1 cellular context compared by ENCODE assay signal in the genomic region with DNA sequence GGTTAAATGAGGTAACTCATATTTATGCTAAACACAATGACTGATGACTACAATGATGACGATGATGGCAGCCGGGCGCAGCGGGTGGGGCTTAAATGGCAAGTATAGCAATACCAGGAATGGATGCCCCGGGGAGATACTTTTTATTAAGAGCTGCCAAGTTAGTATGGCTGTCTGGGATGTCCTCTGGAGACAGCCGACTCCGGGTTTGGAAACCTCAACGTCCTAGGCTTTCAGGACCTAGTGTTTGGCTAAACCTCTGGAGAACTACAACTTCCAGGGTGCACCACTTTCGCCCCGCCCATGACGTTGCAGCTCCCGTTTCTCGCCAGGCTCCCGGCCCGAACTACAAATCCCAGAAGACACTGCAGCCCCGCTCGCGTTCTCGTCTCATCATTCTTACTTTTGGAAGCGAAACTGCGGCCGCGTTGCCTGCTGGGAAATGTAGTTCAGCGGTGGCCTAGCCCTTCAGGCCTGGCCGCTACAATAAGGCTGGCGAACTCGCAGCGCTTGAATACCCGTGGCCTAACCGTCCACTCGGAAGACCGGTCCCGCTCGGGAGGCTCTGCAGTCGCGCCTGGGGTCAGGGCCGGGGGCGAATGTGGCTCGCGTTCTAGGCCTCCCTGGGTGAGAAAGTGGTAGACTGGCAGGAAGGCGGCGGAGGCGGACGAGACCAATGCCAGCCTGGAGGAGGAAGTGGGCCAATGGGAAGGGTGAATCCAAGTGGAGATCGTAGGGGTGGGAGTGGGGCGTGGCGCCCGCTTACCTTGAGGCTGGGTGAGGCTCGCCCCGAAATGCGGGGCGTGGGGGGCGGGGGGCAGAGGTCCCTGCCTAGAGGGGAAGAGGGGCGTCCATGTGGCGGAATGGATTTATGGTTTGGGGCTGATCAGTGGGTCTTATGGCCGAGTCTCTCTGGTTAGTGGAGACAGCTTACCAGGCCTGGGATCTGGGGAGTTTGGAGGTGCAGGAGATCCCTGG.
A peak's percentile ranks its signal among the peaks of the same experiment; 100 is the strongest.
TF ChIP-seq lines count a peak whose summit lies in the region.

A gene (plus strand): TSS at position 463 of the 978 bp plus-strand sequence. CDS start 2,221 bp downstream, outside the sequence.

TF ChIP-seq in HepG2, 621 proteins besides CTCF, POLR2A, EP300 and RAD21 (continued from another document and continues in another):
- TF ChIP-seq, protein P1, sequence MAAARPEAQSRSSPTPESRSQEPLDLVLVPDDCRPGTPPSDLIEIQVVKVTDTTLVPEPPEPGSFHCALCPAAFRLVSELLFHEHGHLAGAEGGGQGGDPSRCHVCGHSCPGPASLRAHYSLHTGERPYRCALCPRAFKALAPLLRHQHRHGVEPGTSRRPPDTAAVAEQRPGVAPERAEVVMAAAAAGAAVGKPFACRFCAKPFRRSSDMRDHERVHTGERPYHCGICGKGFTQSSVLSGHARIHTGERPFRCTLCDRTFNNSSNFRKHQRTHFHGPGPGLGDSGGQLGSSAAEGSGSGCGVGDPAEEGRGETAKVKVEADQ (CRISPR knock-in tag; IDR thresholded peaks at IDR 0.05; ENCODE audit: borderline replicate concordance), result 0 out of 2 replicates have a peak, but pooled peaks have one; percentile 35
- peak; percentile 70 for TF ChIP-seq MED8 (CRISPR knock-in tag; IDR thresholded peaks at IDR 0.05; ENCODE audit: insufficient replicate concordance)
- TF ChIP-seq, protein P2, sequence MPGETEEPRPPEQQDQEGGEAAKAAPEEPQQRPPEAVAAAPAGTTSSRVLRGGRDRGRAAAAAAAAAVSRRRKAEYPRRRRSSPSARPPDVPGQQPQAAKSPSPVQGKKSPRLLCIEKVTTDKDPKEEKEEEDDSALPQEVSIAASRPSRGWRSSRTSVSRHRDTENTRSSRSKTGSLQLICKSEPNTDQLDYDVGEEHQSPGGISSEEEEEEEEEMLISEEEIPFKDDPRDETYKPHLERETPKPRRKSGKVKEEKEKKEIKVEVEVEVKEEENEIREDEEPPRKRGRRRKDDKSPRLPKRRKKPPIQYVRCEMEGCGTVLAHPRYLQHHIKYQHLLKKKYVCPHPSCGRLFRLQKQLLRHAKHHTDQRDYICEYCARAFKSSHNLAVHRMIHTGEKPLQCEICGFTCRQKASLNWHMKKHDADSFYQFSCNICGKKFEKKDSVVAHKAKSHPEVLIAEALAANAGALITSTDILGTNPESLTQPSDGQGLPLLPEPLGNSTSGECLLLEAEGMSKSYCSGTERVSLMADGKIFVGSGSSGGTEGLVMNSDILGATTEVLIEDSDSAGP (CRISPR knock-in tag; IDR thresholded peaks at IDR 0.05; ENCODE audit: borderline replicate concordance), result peak; percentile 96; the same call in 1 of the 2 replicates
- TF ChIP-seq ATF1 (CRISPR knock-in tag; IDR thresholded peaks at IDR 0.05), result peak; percentile 90
- TF ChIP-seq SETDB1 (CRISPR knock-in tag; IDR thresholded peaks at IDR 0.05; ENCODE audit: borderline replicate concordance), result no peak
- TF ChIP-seq ZNF264 (CRISPR knock-in tag; IDR thresholded peaks at IDR 0.05), result peak; percentile 84
- TF ChIP-seq SP4 (CRISPR knock-in tag; IDR thresholded peaks at IDR 0.05), result peak; percentile 89
- TF ChIP-seq ZNF124 (CRISPR knock-in tag; IDR thresholded peaks at IDR 0.05), result peak; percentile 88
- TF ChIP-seq SIX1 (CRISPR knock-in tag; IDR thresholded peaks at IDR 0.05; ENCODE audit: borderline replicate concordance), result no peak
- TF ChIP-seq, protein P3, sequence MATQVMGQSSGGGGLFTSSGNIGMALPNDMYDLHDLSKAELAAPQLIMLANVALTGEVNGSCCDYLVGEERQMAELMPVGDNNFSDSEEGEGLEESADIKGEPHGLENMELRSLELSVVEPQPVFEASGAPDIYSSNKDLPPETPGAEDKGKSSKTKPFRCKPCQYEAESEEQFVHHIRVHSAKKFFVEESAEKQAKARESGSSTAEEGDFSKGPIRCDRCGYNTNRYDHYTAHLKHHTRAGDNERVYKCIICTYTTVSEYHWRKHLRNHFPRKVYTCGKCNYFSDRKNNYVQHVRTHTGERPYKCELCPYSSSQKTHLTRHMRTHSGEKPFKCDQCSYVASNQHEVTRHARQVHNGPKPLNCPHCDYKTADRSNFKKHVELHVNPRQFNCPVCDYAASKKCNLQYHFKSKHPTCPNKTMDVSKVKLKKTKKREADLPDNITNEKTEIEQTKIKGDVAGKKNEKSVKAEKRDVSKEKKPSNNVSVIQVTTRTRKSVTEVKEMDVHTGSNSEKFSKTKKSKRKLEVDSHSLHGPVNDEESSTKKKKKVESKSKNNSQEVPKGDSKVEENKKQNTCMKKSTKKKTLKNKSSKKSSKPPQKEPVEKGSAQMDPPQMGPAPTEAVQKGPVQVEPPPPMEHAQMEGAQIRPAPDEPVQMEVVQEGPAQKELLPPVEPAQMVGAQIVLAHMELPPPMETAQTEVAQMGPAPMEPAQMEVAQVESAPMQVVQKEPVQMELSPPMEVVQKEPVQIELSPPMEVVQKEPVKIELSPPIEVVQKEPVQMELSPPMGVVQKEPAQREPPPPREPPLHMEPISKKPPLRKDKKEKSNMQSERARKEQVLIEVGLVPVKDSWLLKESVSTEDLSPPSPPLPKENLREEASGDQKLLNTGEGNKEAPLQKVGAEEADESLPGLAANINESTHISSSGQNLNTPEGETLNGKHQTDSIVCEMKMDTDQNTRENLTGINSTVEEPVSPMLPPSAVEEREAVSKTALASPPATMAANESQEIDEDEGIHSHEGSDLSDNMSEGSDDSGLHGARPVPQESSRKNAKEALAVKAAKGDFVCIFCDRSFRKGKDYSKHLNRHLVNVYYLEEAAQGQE (IDR thresholded peaks at IDR 0.05; ENCODE audit: borderline replicate concordance in 1 of 2, low read depth in 1 of 2, low read length in 2 of 2), result no peak
- TF ChIP-seq, protein P4, sequence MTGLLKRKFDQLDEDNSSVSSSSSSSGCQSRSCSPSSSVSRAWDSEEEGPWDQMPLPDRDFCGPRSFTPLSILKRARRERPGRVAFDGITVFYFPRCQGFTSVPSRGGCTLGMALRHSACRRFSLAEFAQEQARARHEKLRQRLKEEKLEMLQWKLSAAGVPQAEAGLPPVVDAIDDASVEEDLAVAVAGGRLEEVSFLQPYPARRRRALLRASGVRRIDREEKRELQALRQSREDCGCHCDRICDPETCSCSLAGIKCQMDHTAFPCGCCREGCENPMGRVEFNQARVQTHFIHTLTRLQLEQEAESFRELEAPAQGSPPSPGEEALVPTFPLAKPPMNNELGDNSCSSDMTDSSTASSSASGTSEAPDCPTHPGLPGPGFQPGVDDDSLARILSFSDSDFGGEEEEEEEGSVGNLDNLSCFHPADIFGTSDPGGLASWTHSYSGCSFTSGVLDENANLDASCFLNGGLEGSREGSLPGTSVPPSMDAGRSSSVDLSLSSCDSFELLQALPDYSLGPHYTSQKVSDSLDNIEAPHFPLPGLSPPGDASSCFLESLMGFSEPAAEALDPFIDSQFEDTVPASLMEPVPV (CRISPR knock-in tag; IDR thresholded peaks at IDR 0.05), result peak; percentile 75; the same call in 1 of the 2 replicates
- TF ChIP-seq YY1 (IDR thresholded peaks at IDR 0.05; ENCODE audit: insufficient read depth, insufficient replicate concordance, low read depth, low read length), result peak; percentile 72
- peak; percentile 82; the same call in 1 of the 2 replicates for TF ChIP-seq ZNF615 (CRISPR knock-in tag; IDR thresholded peaks at IDR 0.05; ENCODE audit: borderline replicate concordance)
- peak; percentile 87; the same call in 1 of the 2 replicates for TF ChIP-seq ZNF709 (CRISPR knock-in tag; IDR thresholded peaks at IDR 0.05)
- TF ChIP-seq, protein P5, sequence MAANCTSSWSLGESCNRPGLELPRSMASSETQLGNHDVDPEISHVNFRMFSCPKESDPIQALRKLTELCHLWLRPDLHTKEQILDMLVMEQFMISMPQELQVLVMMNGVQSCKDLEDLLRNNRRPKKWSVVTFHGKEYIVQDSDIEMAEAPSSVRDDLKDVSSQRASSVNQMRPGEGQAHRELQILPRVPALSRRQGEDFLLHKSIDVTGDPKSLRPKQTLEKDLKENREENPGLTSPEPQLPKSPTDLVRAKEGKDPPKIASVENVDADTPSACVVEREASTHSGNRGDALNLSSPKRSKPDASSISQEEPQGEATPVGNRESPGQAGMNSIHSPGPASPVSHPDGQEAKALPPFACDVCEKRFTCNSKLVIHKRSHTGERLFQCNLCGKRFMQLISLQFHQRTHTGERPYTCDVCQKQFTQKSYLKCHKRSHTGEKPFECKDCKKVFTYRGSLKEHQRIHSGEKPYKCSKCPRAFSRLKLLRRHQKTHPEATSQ (CRISPR knock-in tag; IDR thresholded peaks at IDR 0.05; ENCODE audit: borderline replicate concordance), result peak; percentile 88; the same call in 1 of the 2 replicates
- TF ChIP-seq ZNF432 (CRISPR knock-in tag; IDR thresholded peaks at IDR 0.05; ENCODE audit: borderline replicate concordance), result no peak
- peak; percentile 98 for TF ChIP-seq ZNF430 (CRISPR knock-in tag; IDR thresholded peaks at IDR 0.05)
- TF ChIP-seq, protein P6, sequence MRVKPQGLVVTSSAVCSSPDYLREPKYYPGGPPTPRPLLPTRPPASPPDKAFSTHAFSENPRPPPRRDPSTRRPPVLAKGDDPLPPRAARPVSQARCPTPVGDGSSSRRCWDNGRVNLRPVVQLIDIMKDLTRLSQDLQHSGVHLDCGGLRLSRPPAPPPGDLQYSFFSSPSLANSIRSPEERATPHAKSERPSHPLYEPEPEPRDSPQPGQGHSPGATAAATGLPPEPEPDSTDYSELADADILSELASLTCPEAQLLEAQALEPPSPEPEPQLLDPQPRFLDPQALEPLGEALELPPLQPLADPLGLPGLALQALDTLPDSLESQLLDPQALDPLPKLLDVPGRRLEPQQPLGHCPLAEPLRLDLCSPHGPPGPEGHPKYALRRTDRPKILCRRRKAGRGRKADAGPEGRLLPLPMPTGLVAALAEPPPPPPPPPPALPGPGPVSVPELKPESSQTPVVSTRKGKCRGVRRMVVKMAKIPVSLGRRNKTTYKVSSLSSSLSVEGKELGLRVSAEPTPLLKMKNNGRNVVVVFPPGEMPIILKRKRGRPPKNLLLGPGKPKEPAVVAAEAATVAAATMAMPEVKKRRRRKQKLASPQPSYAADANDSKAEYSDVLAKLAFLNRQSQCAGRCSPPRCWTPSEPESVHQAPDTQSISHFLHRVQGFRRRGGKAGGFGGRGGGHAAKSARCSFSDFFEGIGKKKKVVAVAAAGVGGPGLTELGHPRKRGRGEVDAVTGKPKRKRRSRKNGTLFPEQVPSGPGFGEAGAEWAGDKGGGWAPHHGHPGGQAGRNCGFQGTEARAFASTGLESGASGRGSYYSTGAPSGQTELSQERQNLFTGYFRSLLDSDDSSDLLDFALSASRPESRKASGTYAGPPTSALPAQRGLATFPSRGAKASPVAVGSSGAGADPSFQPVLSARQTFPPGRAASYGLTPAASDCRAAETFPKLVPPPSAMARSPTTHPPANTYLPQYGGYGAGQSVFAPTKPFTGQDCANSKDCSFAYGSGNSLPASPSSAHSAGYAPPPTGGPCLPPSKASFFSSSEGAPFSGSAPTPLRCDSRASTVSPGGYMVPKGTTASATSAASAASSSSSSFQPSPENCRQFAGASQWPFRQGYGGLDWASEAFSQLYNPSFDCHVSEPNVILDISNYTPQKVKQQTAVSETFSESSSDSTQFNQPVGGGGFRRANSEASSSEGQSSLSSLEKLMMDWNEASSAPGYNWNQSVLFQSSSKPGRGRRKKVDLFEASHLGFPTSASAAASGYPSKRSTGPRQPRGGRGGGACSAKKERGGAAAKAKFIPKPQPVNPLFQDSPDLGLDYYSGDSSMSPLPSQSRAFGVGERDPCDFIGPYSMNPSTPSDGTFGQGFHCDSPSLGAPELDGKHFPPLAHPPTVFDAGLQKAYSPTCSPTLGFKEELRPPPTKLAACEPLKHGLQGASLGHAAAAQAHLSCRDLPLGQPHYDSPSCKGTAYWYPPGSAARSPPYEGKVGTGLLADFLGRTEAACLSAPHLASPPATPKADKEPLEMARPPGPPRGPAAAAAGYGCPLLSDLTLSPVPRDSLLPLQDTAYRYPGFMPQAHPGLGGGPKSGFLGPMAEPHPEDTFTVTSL (CRISPR knock-in tag; IDR thresholded peaks at IDR 0.05; ENCODE audit: borderline replicate concordance), result peak; percentile 53; the same call in 1 of the 2 replicates
- peak; percentile 88; the same call in 1 of the 2 replicates for TF ChIP-seq CAMTA2 (CRISPR knock-in tag; IDR thresholded peaks at IDR 0.05; ENCODE audit: borderline replicate concordance)
- TF ChIP-seq KDM4B (CRISPR knock-in tag; IDR thresholded peaks at IDR 0.05), result peak; percentile 38; the same call in 1 of the 2 replicates
- TF ChIP-seq ZBTB7A (CRISPR knock-in tag; IDR thresholded peaks at IDR 0.05), result no peak
- TF ChIP-seq, protein P7, sequence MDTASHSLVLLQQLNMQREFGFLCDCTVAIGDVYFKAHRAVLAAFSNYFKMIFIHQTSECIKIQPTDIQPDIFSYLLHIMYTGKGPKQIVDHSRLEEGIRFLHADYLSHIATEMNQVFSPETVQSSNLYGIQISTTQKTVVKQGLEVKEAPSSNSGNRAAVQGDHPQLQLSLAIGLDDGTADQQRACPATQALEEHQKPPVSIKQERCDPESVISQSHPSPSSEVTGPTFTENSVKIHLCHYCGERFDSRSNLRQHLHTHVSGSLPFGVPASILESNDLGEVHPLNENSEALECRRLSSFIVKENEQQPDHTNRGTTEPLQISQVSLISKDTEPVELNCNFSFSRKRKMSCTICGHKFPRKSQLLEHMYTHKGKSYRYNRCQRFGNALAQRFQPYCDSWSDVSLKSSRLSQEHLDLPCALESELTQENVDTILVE (CRISPR knock-in tag; IDR thresholded peaks at IDR 0.05), result peak; percentile 80
- TF ChIP-seq, protein P8, sequence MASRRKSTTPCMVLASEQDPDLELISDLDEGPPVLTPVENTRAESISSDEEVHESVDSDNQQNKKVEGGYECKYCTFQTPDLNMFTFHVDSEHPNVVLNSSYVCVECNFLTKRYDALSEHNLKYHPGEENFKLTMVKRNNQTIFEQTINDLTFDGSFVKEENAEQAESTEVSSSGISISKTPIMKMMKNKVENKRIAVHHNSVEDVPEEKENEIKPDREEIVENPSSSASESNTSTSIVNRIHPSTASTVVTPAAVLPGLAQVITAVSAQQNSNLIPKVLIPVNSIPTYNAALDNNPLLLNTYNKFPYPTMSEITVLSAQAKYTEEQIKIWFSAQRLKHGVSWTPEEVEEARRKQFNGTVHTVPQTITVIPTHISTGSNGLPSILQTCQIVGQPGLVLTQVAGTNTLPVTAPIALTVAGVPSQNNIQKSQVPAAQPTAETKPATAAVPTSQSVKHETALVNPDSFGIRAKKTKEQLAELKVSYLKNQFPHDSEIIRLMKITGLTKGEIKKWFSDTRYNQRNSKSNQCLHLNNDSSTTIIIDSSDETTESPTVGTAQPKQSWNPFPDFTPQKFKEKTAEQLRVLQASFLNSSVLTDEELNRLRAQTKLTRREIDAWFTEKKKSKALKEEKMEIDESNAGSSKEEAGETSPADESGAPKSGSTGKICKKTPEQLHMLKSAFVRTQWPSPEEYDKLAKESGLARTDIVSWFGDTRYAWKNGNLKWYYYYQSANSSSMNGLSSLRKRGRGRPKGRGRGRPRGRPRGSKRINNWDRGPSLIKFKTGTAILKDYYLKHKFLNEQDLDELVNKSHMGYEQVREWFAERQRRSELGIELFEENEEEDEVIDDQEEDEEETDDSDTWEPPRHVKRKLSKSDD (CRISPR knock-in tag; IDR thresholded peaks at IDR 0.05; ENCODE audit: low read depth), result 0 out of 2 replicates have a peak, but pooled peaks have one; percentile 72
- TF ChIP-seq, protein P9, sequence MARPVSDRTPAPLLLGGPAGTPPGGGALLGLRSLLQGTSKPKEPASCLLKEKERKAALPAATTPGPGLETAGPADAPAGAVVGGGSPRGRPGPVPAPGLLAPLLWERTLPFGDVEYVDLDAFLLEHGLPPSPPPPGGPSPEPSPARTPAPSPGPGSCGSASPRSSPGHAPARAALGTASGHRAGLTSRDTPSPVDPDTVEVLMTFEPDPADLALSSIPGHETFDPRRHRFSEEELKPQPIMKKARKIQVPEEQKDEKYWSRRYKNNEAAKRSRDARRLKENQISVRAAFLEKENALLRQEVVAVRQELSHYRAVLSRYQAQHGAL (CRISPR knock-in tag; IDR thresholded peaks at IDR 0.05; ENCODE audit: not compliant biosample characterization), result no peak
- no peak for TF ChIP-seq HOXA9 (CRISPR knock-in tag; IDR thresholded peaks at IDR 0.05; ENCODE audit: borderline replicate concordance)
